Comparison of ENCODE assay signal across 23 cellular contexts in the genomic region with DNA sequence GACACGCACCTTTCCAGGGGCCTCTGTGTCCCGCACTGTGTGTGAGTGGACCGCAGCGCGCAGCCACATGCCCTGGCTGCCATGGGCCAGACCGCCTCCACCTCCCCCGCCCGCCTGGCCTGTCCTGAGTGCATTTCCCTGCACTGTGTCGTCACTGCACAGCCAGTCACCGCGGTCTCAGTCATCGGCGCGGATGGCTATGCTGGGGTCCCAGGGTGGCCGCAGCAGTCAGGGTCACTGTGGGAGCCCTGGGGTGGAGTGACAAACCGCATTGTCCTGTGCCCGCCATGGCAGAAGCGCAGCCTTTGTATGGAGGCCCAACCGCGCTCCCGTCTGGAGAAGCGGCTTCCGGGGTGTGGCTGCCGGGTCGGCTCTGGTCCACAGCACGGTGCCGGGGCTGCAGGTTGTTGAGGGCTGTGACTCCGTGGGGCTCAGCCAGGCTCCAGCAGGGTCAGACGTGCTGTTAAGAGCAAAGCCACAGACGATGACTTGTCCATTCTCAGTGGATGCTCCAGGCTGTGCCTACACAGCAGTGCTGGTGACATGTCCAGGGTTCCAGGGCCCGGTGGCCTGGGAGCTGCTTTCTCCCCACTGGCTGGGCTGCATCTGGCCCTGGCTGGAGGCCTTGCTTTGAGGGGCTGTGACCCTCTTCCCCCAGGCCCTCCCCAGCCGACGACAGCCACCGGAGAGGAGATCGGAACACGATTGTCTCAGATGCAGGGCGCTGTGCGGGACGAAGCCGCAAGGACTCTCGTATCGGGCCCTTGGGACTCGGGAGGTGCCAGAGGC.
"Had no signal": no experiment of that assay in that cellular context is flagged by ENCODE, and none has a peak within 500 bp of the region (broad histone marks: within the 10 kb centered on the region; RNA-seq: fewer than 3 reads in every experiment).

No MANE protein-coding gene starts in this region.

- DNase-seq: activated CD4-positive, alpha-beta T cell treated with anti-CD3 and anti-CD28 coated beads for 4 hours; activated CD4-positive, alpha-beta T cell treated with anti-CD3 and anti-CD28 coated beads, Interleukin-2, amount 50 U/mL, for 4 hours; activated CD8-positive, alpha-beta T cell treated with anti-CD3 and anti-CD28 coated beads, Interleukin-2, amount 10 ng/mL, durations not matched to agents 7 days and 5 days; activated effector memory CD4-positive, alpha-beta T cell treated with anti-CD3 and anti-CD28 coated beads, Interleukin-2, amount 50 U/mL, for 16 hours; activated naive CD4-positive, alpha-beta T cell treated with anti-CD3 and anti-CD28 coated beads for 36 hours; activated T-cell treated with anti-CD3 and anti-CD28 coated beads, Interleukin-2, amount 50 U/mL, for 4 hours; amygdala; caudate nucleus; Karpas-422; MM.1S; NCI-H1105; NCI-H1436; NCI-H1694 treated with DMSO at 0.1 percent for 48 hours; NCI-H2029 treated with DMSO at 0.1 percent for 48 hours; NCI-H345; NCI-H510A treated with DMSO at 0.1 percent for 48 hours; NCI-H69; NK-92 treated with Interleukin-12 subunit alpha and Interleukin-12 subunit beta, amount 100 ng/mL, for 24 hours; OCI-M1; RPMI8226; SHP77 treated with DMSO at 0.1 percent for 48 hours had no signal

- ATAC-seq: activated CD4-positive, CD25-positive, alpha-beta regulatory T cell treated with anti-CD3 and anti-CD28 coated beads, Interleukin-2, amount 50 U/mL, for 24 hours; activated CD8-positive, alpha-beta T cell treated with anti-CD3 and anti-CD28 coated beads, Interleukin-2, amount 10 ng/mL, durations not matched to agents 7 days and 5 days; Panc1 had no signal
